Comparison of ENCODE assay signal across 39 cellular contexts in genomic region chr10:10510179-10510578, GRCh38.
"Had no signal": no experiment of that assay in that cellular context is flagged by ENCODE, and none has a peak within 500 bp of the region (broad histone marks: within the 10 kb centered on the region; RNA-seq: fewer than 3 reads in every experiment).

No MANE protein-coding gene starts in this region.

- H3K27ac ChIP-seq: adrenal gland, ascending aorta, body of pancreas, brain microvascular endothelial cell, breast epithelium, cardiac muscle cell had no signal

- H3K27me3 ChIP-seq: adrenal gland, ascending aorta, body of pancreas, brain microvascular endothelial cell, breast epithelium, cardiac muscle cell had no signal

- H3K4me3 ChIP-seq: adrenal gland, ascending aorta, body of pancreas, breast epithelium, cardiac muscle cell had no signal

- H3K9me3 ChIP-seq: adrenal gland, ascending aorta, body of pancreas, breast epithelium had no signal

- H3K4me1 Mint-ChIP-seq: activated naive CD4-positive, alpha-beta T cell treated with anti-CD3 and anti-CD28 coated beads, Interleukin-2, amount 10 ng/mL, durations not matched to agents 7 days and 5 days; activated naive CD4-positive, alpha-beta T cell treated with anti-CD3 and anti-CD28 coated beads, Interleukin-2, amount 50 U/mL, for 24 hours; activated naive CD8-positive, alpha-beta T cell treated with anti-CD3 and anti-CD28 coated beads for 36 hours; activated naive CD8-positive, alpha-beta T cell treated with anti-CD3 and anti-CD28 coated beads, Interleukin-2, amount 10 ng/mL, durations not matched to agents 7 days and 5 days; activated T-helper 17 cell treated with anti-CD3 and anti-CD28 coated beads, Interleukin-2, amount 50 U/mL, for 72 hours; central memory CD8-positive, alpha-beta T cell had no signal

- H3K36me3 Mint-ChIP-seq: activated naive CD4-positive, alpha-beta T cell treated with anti-CD3 and anti-CD28 coated beads, Interleukin-2, amount 10 ng/mL, durations not matched to agents 7 days and 5 days; activated naive CD4-positive, alpha-beta T cell treated with anti-CD3 and anti-CD28 coated beads, Interleukin-2, amount 50 U/mL, for 24 hours; activated naive CD8-positive, alpha-beta T cell; activated naive CD8-positive, alpha-beta T cell treated with anti-CD3 and anti-CD28 coated beads for 36 hours; activated naive CD8-positive, alpha-beta T cell treated with anti-CD3 and anti-CD28 coated beads, Interleukin-2, amount 10 ng/mL, durations not matched to agents 7 days and 5 days; brain had no signal

- FAIRE-seq: astrocyte, bronchial epithelial cell had no signal

- H3K4me1 ChIP-seq: adrenal gland, ascending aorta, body of pancreas, breast epithelium had no signal

- DNase-seq: activated effector memory CD4-positive, alpha-beta T cell treated with anti-CD3 and anti-CD28 coated beads, Interleukin-2, amount 50 U/mL, for 16 hours; activated effector memory CD4-positive, alpha-beta T cell treated with Interleukin-2 at 50 U/mL for 16 hours; activated gamma-delta T cell; activated gamma-delta T cell treated with Interleukin-2 at 50 U/mL for 16 hours; activated naive CD4-positive, alpha-beta T cell; activated naive CD4-positive, alpha-beta T cell treated with anti-CD3 and anti-CD28 coated beads for 36 hours; activated naive CD4-positive, alpha-beta T cell treated with anti-CD3 and anti-CD28 coated beads, Interleukin-2, amount 10 ng/mL, durations not matched to agents 7 days and 5 days; activated naive CD4-positive, alpha-beta T cell treated with anti-CD3 and anti-CD28 coated beads, Interleukin-2, amount 50 U/mL, for 16 hours; activated naive CD4-positive, alpha-beta T cell treated with Interleukin-2 at 50 U/mL for 16 hours; activated naive CD8-positive, alpha-beta T cell treated with anti-CD3 and anti-CD28 coated beads for 36 hours; activated naive CD8-positive, alpha-beta T cell treated with anti-CD3 and anti-CD28 coated beads, Interleukin-2, amount 10 ng/mL, durations not matched to agents 7 days and 5 days; activated naive CD8-positive, alpha-beta T cell treated with anti-CD3 and anti-CD28 coated beads, Interleukin-2, amount 50 U/mL, for 24 hours; activated T-cell treated with anti-CD3 and anti-CD28 coated beads, Interleukin-2, amount 50 U/mL, for 24 hours; activated T-cell treated with anti-CD3 and anti-CD28 coated beads, Interleukin-2, amount 50 U/mL, for 4 hours; activated T-cell treated with anti-CD3 and anti-CD28 coated beads, Interleukin-2, amount 50 U/mL, for 48 hours; activated T-cell treated with anti-CD3 and anti-CD28 coated beads, Interleukin-2, amount 50 U/mL, for 72 hours; adrenal gland; amniotic stem cell; amygdala; anterior cingulate cortex; aorta; body of pancreas; brain microvascular endothelial cell; caudate nucleus; central memory CD4-positive, alpha-beta T cell; cerebellar nuclear complex had no signal

- H3K27me3 Mint-ChIP-seq: brain had no signal

- ATAC-seq: activated naive CD4-positive, alpha-beta T cell treated with anti-CD3 and anti-CD28 coated beads, Interleukin-2, amount 50 U/mL, for 72 hours; activated naive CD8-positive, alpha-beta T cell treated with anti-CD3 and anti-CD28 coated beads, Interleukin-2, amount 50 U/mL, for 24 hours; activated T-cell treated with anti-CD3 and anti-CD28 coated beads, Interleukin-2, amount 50 U/mL, for 4 hours; activated T-cell treated with anti-CD3 and anti-CD28 coated beads, Interleukin-2, amount 50 U/mL, for 72 hours; activated T-helper 17 cell treated with anti-CD3 and anti-CD28 coated beads, Interleukin-2, amount 50 U/mL, for 72 hours; body of pancreas had no signal

- H3K4me3 Mint-ChIP-seq: activated naive CD4-positive, alpha-beta T cell treated with anti-CD3 and anti-CD28 coated beads for 36 hours; activated naive CD4-positive, alpha-beta T cell treated with anti-CD3 and anti-CD28 coated beads, Interleukin-2, amount 10 ng/mL, durations not matched to agents 7 days and 5 days; activated naive CD4-positive, alpha-beta T cell treated with anti-CD3 and anti-CD28 coated beads, Interleukin-2, amount 50 U/mL, for 24 hours; activated naive CD8-positive, alpha-beta T cell; activated naive CD8-positive, alpha-beta T cell treated with anti-CD3 and anti-CD28 coated beads for 36 hours; activated naive CD8-positive, alpha-beta T cell treated with anti-CD3 and anti-CD28 coated beads, Interleukin-2, amount 10 ng/mL, durations not matched to agents 7 days and 5 days; activated naive CD8-positive, alpha-beta T cell treated with anti-CD3 and anti-CD28 coated beads, Interleukin-2, amount 50 U/mL, for 24 hours; activated T-cell treated with anti-CD3 and anti-CD28 coated beads, Interleukin-2, amount 50 U/mL, for 24 hours; activated T-cell treated with anti-CD3 and anti-CD28 coated beads, Interleukin-2, amount 50 U/mL, for 4 hours; activated T-cell treated with anti-CD3 and anti-CD28 coated beads, Interleukin-2, amount 50 U/mL, for 72 hours; activated T-helper 1 cell treated with anti-CD3 and anti-CD28 coated beads, Interleukin-12 subunit alpha, Interleukin-12 subunit beta, Interleukin-2, Interleukin-4 antibody, amounts not matched to agents 30 ng/mL and 10 ng/mL and 1 ng/mL, durations not matched to agents 14 hours and 24 hours and 36 hours; activated T-helper 17 cell treated with anti-CD3 and anti-CD28 coated beads, Interleukin-2, amount 50 U/mL, for 72 hours; brain; central memory CD8-positive, alpha-beta T cell had no signal

- H3K27ac Mint-ChIP-seq: activated naive CD4-positive, alpha-beta T cell treated with anti-CD3 and anti-CD28 coated beads for 36 hours; activated naive CD4-positive, alpha-beta T cell treated with anti-CD3 and anti-CD28 coated beads, Interleukin-2, amount 10 ng/mL, durations not matched to agents 7 days and 5 days; activated naive CD4-positive, alpha-beta T cell treated with anti-CD3 and anti-CD28 coated beads, Interleukin-2, amount 50 U/mL, for 24 hours; activated naive CD8-positive, alpha-beta T cell; activated naive CD8-positive, alpha-beta T cell treated with anti-CD3 and anti-CD28 coated beads for 36 hours; activated naive CD8-positive, alpha-beta T cell treated with anti-CD3 and anti-CD28 coated beads, Interleukin-2, amount 10 ng/mL, durations not matched to agents 7 days and 5 days; activated naive CD8-positive, alpha-beta T cell treated with anti-CD3 and anti-CD28 coated beads, Interleukin-2, amount 50 U/mL, for 24 hours; activated T-cell treated with anti-CD3 and anti-CD28 coated beads, Interleukin-2, amount 50 U/mL, for 24 hours; activated T-cell treated with anti-CD3 and anti-CD28 coated beads, Interleukin-2, amount 50 U/mL, for 72 hours; activated T-helper 1 cell treated with anti-CD3 and anti-CD28 coated beads, Interleukin-12 subunit alpha, Interleukin-12 subunit beta, Interleukin-2, Interleukin-4 antibody, amounts not matched to agents 30 ng/mL and 10 ng/mL and 1 ng/mL, durations not matched to agents 14 hours and 24 hours and 36 hours; activated T-helper 17 cell treated with anti-CD3 and anti-CD28 coated beads, Interleukin-2, amount 50 U/mL, for 72 hours; activated T-helper 2 cell treated with anti-CD3 and anti-CD28 coated beads, Interferon-gamma antibody, Interleukin-2, Interleukin-4, amounts not matched to agents 10 μg/mL and 5 μg/mL and 100 μg/mL, durations not matched to agents 14 hours and 24 hours and 36 hours had no signal

- H3K36me3 ChIP-seq: adrenal gland, ascending aorta, brain microvascular endothelial cell, breast epithelium, cardiac muscle cell had no signal
